ENCODE assay signal across 1 cellular context in genomic region chr12:1593232-1594044, GRCh38.
TF ChIP-seq lines count a peak whose summit lies in the region.

No MANE protein-coding gene starts in this region.

TF ChIP-seq in K562, 482 proteins besides CTCF, POLR2A, EP300 and RAD21:
- TF ChIP-seq CCNT2 (IDR thresholded peaks at IDR 0.05; ENCODE audit: borderline replicate concordance, extremely low read depth, insufficient read length, low read depth, low read length) (peak; percentile 37), POLR2G (IDR thresholded peaks at IDR 0.05; ENCODE audit: low read depth, low read length) (peak; percentile 59), ETS1 (conservative IDR thresholded peaks at IDR 0.05; ENCODE audit: control insufficient read depth, low read depth, low read length) (0 out of 2 replicates have a peak, but pooled peaks have one; percentile 30), SIN3A (IDR thresholded peaks at IDR 0.05; ENCODE audit: borderline replicate concordance in 2 of 2, control insufficient read depth in 1 of 2, low read depth in 2 of 2, low read length in 2 of 2) (0 out of 4 replicates have a peak, but pooled peaks of 1 of the 2 experiments have one; percentile 15), UBTF (IDR thresholded peaks at IDR 0.05; ENCODE audit: borderline replicate concordance in 1 of 2, low read depth in 2 of 2, low read length in 2 of 2) (peak; percentile 5 to 10; a peak in 1 of 4 replicates), L3MBTL2 (IDR thresholded peaks at IDR 0.05) (peak; percentile 44; the same call in 1 of the 2 replicates), MGA (IDR thresholded peaks at IDR 0.05) (peak; percentile 55; the same call in 1 of the 2 replicates), E2F6 (IDR thresholded peaks at IDR 0.05; ENCODE audit: borderline replicate concordance in 1 of 2, extremely low read depth in 1 of 2, insufficient read depth in 1 of 2, insufficient read length in 1 of 2, low read depth in 1 of 2, low read length in 1 of 2, poor library complexity in 1 of 2, severe bottlenecking in 1 of 2) (peak in 1 of 2 experiments; percentile 39), MAZ (CRISPR knock-in tag; conservative IDR thresholded peaks at IDR 0.05 in 1 of 2, IDR thresholded peaks at IDR 0.05 in 1 of 2) (0 out of 4 replicates have a peak, but pooled peaks of 1 of the 2 experiments have one; percentile 3), ARID4B (CRISPR knock-in tag; IDR thresholded peaks at IDR 0.05) (peak; percentile 57; the same call in 1 of the 2 replicates), MYNN (IDR thresholded peaks at IDR 0.05) (0 out of 2 replicates have a peak, but pooled peaks have one; percentile 23), MYNN (CRISPR knock-in tag; IDR thresholded peaks at IDR 0.05) (no peak), HMGN3 (IDR thresholded peaks at IDR 0.05; ENCODE audit: borderline replicate concordance, extremely low read depth, insufficient read length, low read depth, low read length) (peak; percentile 56), SMARCB1 (IDR thresholded peaks at IDR 0.05; ENCODE audit: insufficient read length, low read depth) (no peak), CTBP1 (IDR thresholded peaks at IDR 0.05; ENCODE audit: borderline replicate concordance) (peak; percentile 35; the same call in 1 of the 2 replicates), RBFOX2 (IDR thresholded peaks at IDR 0.05; ENCODE audit: low read depth, low read length) (peak; percentile 56), NRF1 (conservative IDR thresholded peaks at IDR 0.05 in 1 of 2, IDR thresholded peaks at IDR 0.05 in 1 of 2) (peak; percentile 52 to 70; a peak in 3 of 4 replicates), RBBP5 (IDR thresholded peaks at IDR 0.05; ENCODE audit: borderline replicate concordance, insufficient read depth, low read length, poor library complexity, severe bottlenecking) (peak; percentile 5), NFE2 (IDR thresholded peaks at IDR 0.05; ENCODE audit: low read depth) (no peak), MTA1 (IDR thresholded peaks at IDR 0.05; ENCODE audit: borderline replicate concordance) (no peak), CREM (IDR thresholded peaks at IDR 0.05; ENCODE audit: low read depth) (0 out of 2 replicates have a peak, but pooled peaks have one; percentile 7), KLF1 (tag; IDR thresholded peaks at IDR 0.05) (no peak), ZFX (CRISPR knock-in tag; IDR thresholded peaks at IDR 0.05) (peak; percentile 56), NR1H2 (CRISPR knock-in tag; IDR thresholded peaks at IDR 0.05) (no peak), KLF6 (CRISPR knock-in tag; IDR thresholded peaks at IDR 0.05; ENCODE audit: borderline replicate concordance) (no peak), SAFB2 (IDR thresholded peaks at IDR 0.05; ENCODE audit: borderline replicate concordance, low read depth, low read length, severe bottlenecking) (no peak), TRIM25 (IDR thresholded peaks at IDR 0.05; ENCODE audit: borderline replicate concordance) (no peak), CCAR2 (IDR thresholded peaks at IDR 0.05; ENCODE audit: low read depth, low read length) (no peak)
